1 cellular context compared by ENCODE assay signal in the genomic region with DNA sequence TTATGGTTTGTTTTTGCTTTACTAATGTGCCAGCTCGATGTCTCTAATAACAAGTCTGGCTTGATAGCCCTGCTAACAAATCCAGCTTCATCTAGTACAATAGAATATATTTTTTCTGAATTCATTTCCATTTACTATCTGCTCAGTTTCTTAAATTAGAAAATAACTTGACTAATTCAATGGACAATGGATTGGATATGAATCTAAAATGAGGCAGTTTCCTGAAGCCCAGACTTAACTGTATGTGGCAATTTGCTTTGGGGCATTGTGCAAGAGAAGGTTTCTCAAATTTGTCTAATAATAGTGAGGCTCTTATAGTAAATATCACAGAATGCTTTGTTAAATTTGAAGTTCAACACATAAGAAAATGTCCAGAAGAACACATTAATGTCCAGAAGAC.
TF ChIP-seq lines count a peak whose summit lies in the region.

No MANE protein-coding gene starts in this region.

TF ChIP-seq in HepG2, 621 proteins besides CTCF, POLR2A, EP300 and RAD21:
- TF ChIP-seq CEBPB (IDR thresholded peaks at IDR 0.05; ENCODE audit: borderline replicate concordance, low read depth, low read length), result peak; percentile 54; the same call in 1 of the 2 replicates
- TF ChIP-seq, protein P1, sequence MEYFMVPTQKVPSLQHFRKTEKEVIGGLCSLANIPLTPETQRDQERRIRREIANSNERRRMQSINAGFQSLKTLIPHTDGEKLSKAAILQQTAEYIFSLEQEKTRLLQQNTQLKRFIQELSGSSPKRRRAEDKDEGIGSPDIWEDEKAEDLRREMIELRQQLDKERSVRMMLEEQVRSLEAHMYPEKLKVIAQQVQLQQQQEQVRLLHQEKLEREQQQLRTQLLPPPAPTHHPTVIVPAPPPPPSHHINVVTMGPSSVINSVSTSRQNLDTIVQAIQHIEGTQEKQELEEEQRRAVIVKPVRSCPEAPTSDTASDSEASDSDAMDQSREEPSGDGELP (IDR thresholded peaks at IDR 0.05; ENCODE audit: borderline replicate concordance, low read depth), result no peak
